Comparison of ENCODE assay signal across 7 cellular contexts in the genomic region with DNA sequence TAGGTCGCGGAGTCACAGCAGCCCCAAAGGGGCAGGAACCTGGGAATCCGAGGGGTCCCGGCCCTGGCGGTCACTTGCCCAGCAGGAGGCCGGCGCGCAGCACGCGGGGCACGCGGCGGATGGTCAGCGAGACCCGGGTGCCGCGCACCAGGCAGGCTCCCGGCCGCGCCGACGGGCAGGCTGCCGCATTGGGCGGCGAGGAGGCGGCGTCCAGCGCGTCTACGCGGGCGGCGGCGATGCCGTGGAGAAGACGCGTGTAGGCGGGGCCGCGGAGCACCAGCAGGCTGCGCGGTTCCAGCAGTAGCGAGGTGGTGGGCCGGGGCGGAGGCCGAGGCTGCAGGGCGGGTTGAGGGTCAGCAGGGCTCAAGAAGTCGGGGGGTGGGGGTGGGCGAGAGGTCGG. TPM values are rescaled to one million over a fixed set of nuclear protein-coding genes. Genes with fewer than 3 reads are reported as not detected.
DNase-seq lines count a peak whose midpoint lies in the region; ATAC-seq and TF ChIP-seq lines count a peak whose summit lies in the region.

No MANE protein-coding gene starts in this region.

- TF ChIP-seq EP300 in neural cell (conservative IDR thresholded peaks at IDR 0.05; ENCODE audit: poor library complexity, severe bottlenecking) = no peak

- DNase-seq in NCI-H82 (lab: John Stamatoyannopoulos, UW) = peak; percentile 72
- DNase-seq in activated effector memory CD4-positive, alpha-beta T cell treated with Interleukin-2 at 50 U/mL for 16 hours = peak; percentile 13
- peak; percentile 66 to 90 for DNase-seq in foreskin fibroblast
- DNase-seq in globus pallidus (ENCODE audit: low spot score) = no peak

- no peak for TF ChIP-seq RAD21 in neural cell (conservative IDR thresholded peaks at IDR 0.05)

- H3K9ac ChIP-seq in neural cell (ENCODE audit: low read length) = peak overlapping the region; percentile 1

- peaks cover 7% of the 10 kb centered on the region for H3K27me3 ChIP-seq in neural cell (ENCODE audit: insufficient read depth, low read depth, low read length)

- H3K9me3 ChIP-seq in neural cell (ENCODE audit: low read length) = no peaks in the 10 kb centered on the region

- H3K79me2 ChIP-seq in neural cell (replicated peaks; ENCODE audit: insufficient read depth, low read length) = no peaks in the 10 kb centered on the region

- peak; percentile 51 for TF ChIP-seq POLR2A in GM15510 (IDR thresholded peaks at IDR 0.05; ENCODE audit: borderline replicate concordance, extremely low read depth, insufficient read length)

- no peak for TF ChIP-seq CTCF in foreskin fibroblast (IDR thresholded peaks at IDR 0.05; ENCODE audit: low read depth, low read length)
- TF ChIP-seq CTCF in neural cell (IDR thresholded peaks at IDR 0.05; ENCODE audit: poor library complexity, severe bottlenecking) = no peak

- ATAC-seq in GM19023 (IDR thresholded peaks at IDR 0.05; ENCODE audit: unreplicated experiment) = no peak

- no peaks in the 10 kb centered on the region for H4K20me1 ChIP-seq in neural cell (ENCODE audit: insufficient read depth)

- H3F3A ChIP-seq in neural cell (ENCODE audit: insufficient read depth, low read length, poor library complexity, severe bottlenecking) = no peaks in the 10 kb centered on the region

- H2AFZ ChIP-seq in neural cell (ENCODE audit: low read depth, low read length) = no peak overlapping the region

- no peak overlapping the region for H3K27ac ChIP-seq in neural cell (ENCODE audit: low read length)

- no peaks in the 10 kb centered on the region for H3K9me2 ChIP-seq in neural cell (ENCODE audit: insufficient read depth, low read length)

- no peaks in the 10 kb centered on the region for H3K36me3 ChIP-seq in neural cell (ENCODE audit: insufficient read depth, low read length)

- peak overlapping the region; percentile 40 to 46 for H3K4me3 ChIP-seq in foreskin fibroblast (ENCODE audit: low read depth in 1 of 2, low read length in 2 of 2)
- H3K4me3 ChIP-seq in neural cell (ENCODE audit: low read length) = peak overlapping the region; percentile 45

- no peak overlapping the region for H3K4me2 ChIP-seq in neural cell (ENCODE audit: low read length)

TF ChIP-seq in neural cell, 6 proteins besides CTCF, POLR2A, EP300 and RAD21:
- no peak for TF ChIP-seq SMC3 (conservative IDR thresholded peaks at IDR 0.05; ENCODE audit: poor library complexity)
- no peak for TF ChIP-seq MXI1 (conservative IDR thresholded peaks at IDR 0.05; ENCODE audit: poor library complexity, severe bottlenecking)
- TF ChIP-seq EZH2 (IDR thresholded peaks at IDR 0.05; ENCODE audit: borderline replicate concordance, insufficient read depth, low read length, poor library complexity, severe bottlenecking) = no peak
- no peak for TF ChIP-seq TAF1 (IDR thresholded peaks at IDR 0.05; ENCODE audit: low read depth)
- no peak for TF ChIP-seq POLR2AphosphoS5 (IDR thresholded peaks at IDR 0.05)
- TF ChIP-seq, protein P1, sequence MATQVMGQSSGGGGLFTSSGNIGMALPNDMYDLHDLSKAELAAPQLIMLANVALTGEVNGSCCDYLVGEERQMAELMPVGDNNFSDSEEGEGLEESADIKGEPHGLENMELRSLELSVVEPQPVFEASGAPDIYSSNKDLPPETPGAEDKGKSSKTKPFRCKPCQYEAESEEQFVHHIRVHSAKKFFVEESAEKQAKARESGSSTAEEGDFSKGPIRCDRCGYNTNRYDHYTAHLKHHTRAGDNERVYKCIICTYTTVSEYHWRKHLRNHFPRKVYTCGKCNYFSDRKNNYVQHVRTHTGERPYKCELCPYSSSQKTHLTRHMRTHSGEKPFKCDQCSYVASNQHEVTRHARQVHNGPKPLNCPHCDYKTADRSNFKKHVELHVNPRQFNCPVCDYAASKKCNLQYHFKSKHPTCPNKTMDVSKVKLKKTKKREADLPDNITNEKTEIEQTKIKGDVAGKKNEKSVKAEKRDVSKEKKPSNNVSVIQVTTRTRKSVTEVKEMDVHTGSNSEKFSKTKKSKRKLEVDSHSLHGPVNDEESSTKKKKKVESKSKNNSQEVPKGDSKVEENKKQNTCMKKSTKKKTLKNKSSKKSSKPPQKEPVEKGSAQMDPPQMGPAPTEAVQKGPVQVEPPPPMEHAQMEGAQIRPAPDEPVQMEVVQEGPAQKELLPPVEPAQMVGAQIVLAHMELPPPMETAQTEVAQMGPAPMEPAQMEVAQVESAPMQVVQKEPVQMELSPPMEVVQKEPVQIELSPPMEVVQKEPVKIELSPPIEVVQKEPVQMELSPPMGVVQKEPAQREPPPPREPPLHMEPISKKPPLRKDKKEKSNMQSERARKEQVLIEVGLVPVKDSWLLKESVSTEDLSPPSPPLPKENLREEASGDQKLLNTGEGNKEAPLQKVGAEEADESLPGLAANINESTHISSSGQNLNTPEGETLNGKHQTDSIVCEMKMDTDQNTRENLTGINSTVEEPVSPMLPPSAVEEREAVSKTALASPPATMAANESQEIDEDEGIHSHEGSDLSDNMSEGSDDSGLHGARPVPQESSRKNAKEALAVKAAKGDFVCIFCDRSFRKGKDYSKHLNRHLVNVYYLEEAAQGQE (IDR thresholded peaks at IDR 0.05; ENCODE audit: borderline replicate concordance) = no peak

RNA-seq across cellular contexts. Expression of a gene that starts 0.6 kb away (rescaled TPM):
- 0.16 and 0.19 TPM in 2 replicates for polyA plus RNA-seq in neural cell
- polyA minus RNA-seq in neural cell = 0.35 TPM in 1 of 2 replicates, not detected in the other

RNA-seq across cellular contexts. Expression of a gene that starts 4.8 kb away (rescaled TPM):
- polyA plus RNA-seq in neural cell = 45.6 and 63.2 TPM in 2 replicates
- polyA minus RNA-seq in neural cell = 12.9 and 14.2 TPM in 2 replicates

RNA-seq across cellular contexts. Expression of a gene that starts 14.2 kb away (rescaled TPM):
- 65.3 and 71.6 TPM in 2 replicates for polyA plus RNA-seq in neural cell
- 26.2 and 30.2 TPM in 2 replicates for polyA minus RNA-seq in neural cell

RNA-seq across cellular contexts. Expression of a gene that starts 23.5 kb away (rescaled TPM):
- 5.6 and 7.8 TPM in 2 replicates for polyA plus RNA-seq in neural cell
- polyA minus RNA-seq in neural cell = 26.1 and 40.7 TPM in 2 replicates

RNA-seq across cellular contexts. Expression of a gene that starts 44.9 kb away (rescaled TPM):
- 3.8 and 5.5 TPM in 2 replicates for polyA plus RNA-seq in neural cell
- 2.3 and 2.7 TPM in 2 replicates for polyA minus RNA-seq in neural cell
